ENCODE assay signal across 22 cellular contexts in genomic region chr19:41689993-41690800, GRCh38. TPM values are rescaled to one million over a fixed set of nuclear protein-coding genes. Genes with fewer than 3 reads are reported as not detected.
DNase-seq lines count a peak whose midpoint lies in the region; ATAC-seq and TF ChIP-seq lines count a peak whose summit lies in the region.
"Had no signal": no experiment of that assay in that cellular context is flagged by ENCODE, and none has a peak within 500 bp of the region (broad histone marks: within the 10 kb centered on the region; RNA-seq: fewer than 3 reads in every experiment).

No MANE protein-coding gene starts in this region.

- no peak overlapping the region for H3K4me2 ChIP-seq in HCT116 (ENCODE audit: low read length)

- no peaks in the 10 kb centered on the region for H3K79me2 ChIP-seq in HCT116 (ENCODE audit: insufficient read depth, low read length)

- TF ChIP-seq RAD21 in HCT116 (IDR thresholded peaks at IDR 0.05; ENCODE audit: low read depth) = no peak

- peaks cover 0 to 4% of the 10 kb centered on the region in 2 donors for H3K27me3 ChIP-seq in breast epithelium
- peaks cover 48% of the 10 kb centered on the region for H3K27me3 ChIP-seq in HCT116 (ENCODE audit: insufficient read depth, low read length)
- H3K27me3 ChIP-seq in esophagus muscularis mucosa = peaks cover 0 to 69% (median 0%) of the 10 kb centered on the region in 4 donors

- H3K9me3 ChIP-seq in breast epithelium = peaks cover 10 to 11% of the 10 kb centered on the region in 2 donors
- no peaks in the 10 kb centered on the region for H3K9me3 ChIP-seq in HCT116 (ENCODE audit: control insufficient read depth in 1 of 2, insufficient read depth in 1 of 2, low read depth in 1 of 2, low read length in 2 of 2)
- peaks cover 0 to 33% (median 7%) of the 10 kb centered on the region in 4 donors for H3K9me3 ChIP-seq in esophagus muscularis mucosa
- H3K9me3 ChIP-seq: SJCRH30 had no signal

- no peaks in the 10 kb centered on the region for H4K20me1 ChIP-seq in HCT116 (ENCODE audit: insufficient read depth)

- TF ChIP-seq EP300 in esophagus muscularis mucosa (IDR thresholded peaks at IDR 0.05) = no peak

- peaks cover 56% of the 10 kb centered on the region for H3K27me3 Mint-ChIP-seq in MCF 10A (ENCODE audit: insufficient read depth, unreplicated experiment)
- H3K27me3 Mint-ChIP-seq in activated naive CD4-positive, alpha-beta T cell treated with anti-CD3 and anti-CD28 coated beads for 36 hours (ENCODE audit: low read depth) = peaks cover 22% of the 10 kb centered on the region

- TF ChIP-seq POLR2A in breast epithelium (IDR thresholded peaks at IDR 0.05) = no peak
- TF ChIP-seq POLR2A in HCT116 (IDR thresholded peaks at IDR 0.05; ENCODE audit: borderline replicate concordance, extremely low read depth, insufficient read depth, insufficient read length) = no peak
- TF ChIP-seq POLR2A in esophagus muscularis mucosa (IDR thresholded peaks at IDR 0.05; ENCODE audit: low read depth) = no peak

- H3K36me3 ChIP-seq in breast epithelium = no peaks in the 10 kb centered on the region
- no peaks in the 10 kb centered on the region for H3K36me3 ChIP-seq in HCT116 (ENCODE audit: control insufficient read depth in 1 of 2, insufficient read depth in 2 of 2, low read length in 2 of 2)
- no peaks in the 10 kb centered on the region for H3K36me3 ChIP-seq in esophagus muscularis mucosa
- H3K36me3 ChIP-seq: SJCRH30 had no signal

- H3K4me1 ChIP-seq in breast epithelium (no peaks in the 10 kb centered on the region), HCT116 (ENCODE audit: control insufficient read depth in 1 of 2, insufficient read depth in 2 of 2, low read length in 2 of 2) (peaks cover 0 to 5% of the 10 kb centered on the region in 2 experiments; a peak in 1 of 4 replicates), esophagus muscularis mucosa (no peaks in the 10 kb centered on the region)
- H3K4me1 ChIP-seq: SJCRH30 had no signal

- H3K27ac Mint-ChIP-seq in MCF 10A (ENCODE audit: low read depth, unreplicated experiment) = no peak overlapping the region
- no peak overlapping the region for H3K27ac Mint-ChIP-seq in activated naive CD4-positive, alpha-beta T cell treated with anti-CD3 and anti-CD28 coated beads for 36 hours

- no peaks in the 10 kb centered on the region for H3K4me1 Mint-ChIP-seq in MCF 10A (ENCODE audit: insufficient read depth, unreplicated experiment)
- no peaks in the 10 kb centered on the region for H3K4me1 Mint-ChIP-seq in activated naive CD4-positive, alpha-beta T cell treated with anti-CD3 and anti-CD28 coated beads for 36 hours (ENCODE audit: low read depth)

- H3K27ac ChIP-seq in breast epithelium (no peak overlapping the region), HCT116 (ENCODE audit: low read depth, low read length) (no peak overlapping the region), esophagus muscularis mucosa (replicated peaks in 1 of 4) (no peak overlapping the region)
- H3K27ac ChIP-seq: HL-60, SJCRH30 had no signal

- BruUV-seq in MCF 10A (replicated peaks; lab: Mats Ljungman, UMichigan) (no TSS peak), HCT116 (replicated peaks; lab: Mats Ljungman, UMichigan) (no TSS peak)

- DNase-seq in MCF 10A (ENCODE audit: unreplicated experiment) (no peak), breast epithelium (ENCODE audit: low spot score in 2 of 2) (no peak), HCT116 (ENCODE audit: low read depth, low spot score) (no peak), esophagus muscularis mucosa (ENCODE audit: extremely low spot score) (peak; percentile 89), ureter (ENCODE audit: low spot score) (peak; percentile 33), midbrain (lab: John Stamatoyannopoulos, UW) (no peak), cerebellum (ENCODE audit: low spot score) (no peak)
- no peak for DNase-seq in activated naive CD4-positive, alpha-beta T cell treated with anti-CD3 and anti-CD28 coated beads for 36 hours
- DNase-seq: 8988T, DMS79 treated with DMSO at 0.1 percent for 48 hours, GOT3, HCEC 1CT, KBM-7, NCI-H1105, NCI-H146, NCI-H2029 treated with DMSO at 0.1 percent for 48 hours, NCI-H226, NCI-H510A treated with DMSO at 0.1 percent for 48 hours, NCI-H774, SJCRH30 had no signal

- ATAC-seq in HCT116 = 0 out of 2 replicates have a peak, but pooled peaks have one; percentile 37

- RAD21 ChIA-PET in HCT116 (lab: Charles Lee; ENCODE audit: low non-redundant PET in 1 of 2, low total read pairs in 2 of 2, uncharacterized antibody in 2 of 2, unreplicated experiment in 2 of 2) = no interaction called here

- H3K9ac ChIP-seq in HCT116 (ENCODE audit: low read length) = no peak overlapping the region

- WGBS in esophagus muscularis mucosa = 48% methylated on average over 4 of the region's 4 CpGs

- CTCF ChIA-PET in MCF 10A (lab: Yijun Ruan, JAX) (interaction anchor here (0.6 to 2.9 kb wide), 4 partner anchors 12 to 49 kb away, joined by 3 to 29 read pairs (median 6); no protein-coding TSS in a partner anchor), HCT116 (lab: Charles Lee) (interaction anchor here (0.8 to 5.6 kb wide), 5 partner anchors 11 to 90 kb away, joined by 3 to 37 read pairs (median 11); no protein-coding TSS in a partner anchor)
- CTCF ChIA-PET in activated naive CD4-positive, alpha-beta T cell treated with anti-CD3 and anti-CD28 coated beads for 36 hours (lab: Charles Lee) = interaction anchor here (1.0 to 4.3 kb wide), 7 partner anchors 8 to 144 kb away, joined by 3 to 48 read pairs (median 8); no protein-coding TSS in a partner anchor

- H3K9me2 ChIP-seq in HCT116 (ENCODE audit: insufficient read depth) = no peaks in the 10 kb centered on the region

- H3K4me3 ChIP-seq in breast epithelium (no peak overlapping the region), HCT116 (replicated peaks in 1 of 2; ENCODE audit: low read depth in 1 of 2, low read length in 2 of 2) (no peak overlapping the region), esophagus muscularis mucosa (no peak overlapping the region)
- H3K4me3 ChIP-seq: SJCRH30 had no signal

- H3K9me3 Mint-ChIP-seq in MCF 10A (ENCODE audit: unreplicated experiment) = no peaks in the 10 kb centered on the region
- peaks cover 8% of the 10 kb centered on the region for H3K9me3 Mint-ChIP-seq in activated naive CD4-positive, alpha-beta T cell treated with anti-CD3 and anti-CD28 coated beads for 36 hours

- no peak overlapping the region for H2AFZ ChIP-seq in HCT116 (ENCODE audit: low read depth, low read length, poor library complexity, severe bottlenecking)

- TF ChIP-seq CTCF in MCF 10A (IDR thresholded peaks at IDR 0.05; ENCODE audit: unreplicated experiment) (peak; percentile 16), breast epithelium (IDR thresholded peaks at IDR 0.05) (no peak), HCT116 (IDR thresholded peaks at IDR 0.05 in 2 of 3, conservative IDR thresholded peaks at IDR 0.05 in 1 of 3; ENCODE audit: borderline replicate concordance in 1 of 3, insufficient read depth in 1 of 3, low read depth in 2 of 3, low read length in 2 of 3) (peak in 2 of 3 experiments; percentile 18 to 23; a peak in 2 of 6 replicates), esophagus muscularis mucosa (IDR thresholded peaks at IDR 0.05) (no peak)

- intact Hi-C loops in MCF 10A (cut with micrococcal nuclease) = loop anchor here (5.0 kb wide), 1 partner anchor 48 kb away; no protein-coding TSS in a partner anchor
- intact Hi-C loops in breast epithelium (cut with DNase I; ENCODE audit: low total_unique reads) = no loop called here
- intact Hi-C loops in HCT116 (cut with micrococcal nuclease) = loop anchor here (5.0 kb wide), 1 partner anchor 48 kb away; no protein-coding TSS in a partner anchor
- intact Hi-C loops in esophagus muscularis mucosa (cut with DNase I) = no loop called here
- intact Hi-C loops in activated naive CD4-positive, alpha-beta T cell treated with anti-CD3 and anti-CD28 coated beads for 36 hours (cut with micrococcal nuclease) = loop anchor here (5.0 kb wide), 1 partner anchor 48 kb away; no protein-coding TSS in a partner anchor

- no peak overlapping the region for H3K4me3 Mint-ChIP-seq in MCF 10A (ENCODE audit: unreplicated experiment)
- H3K4me3 Mint-ChIP-seq in activated naive CD4-positive, alpha-beta T cell treated with anti-CD3 and anti-CD28 coated beads for 36 hours = no peak overlapping the region

- POLR2A ChIA-PET in MCF 10A (lab: Yijun Ruan, JAX) = no interaction called here
- POLR2A ChIA-PET in HCT116 (lab: Charles Lee) = no interaction called here

- H3K36me3 Mint-ChIP-seq in MCF 10A (ENCODE audit: insufficient read depth, unreplicated experiment) = no peaks in the 10 kb centered on the region
- no peaks in the 10 kb centered on the region for H3K36me3 Mint-ChIP-seq in activated naive CD4-positive, alpha-beta T cell treated with anti-CD3 and anti-CD28 coated beads for 36 hours (ENCODE audit: low read depth)

TF ChIP-seq in HCT116, 20 proteins besides CTCF, POLR2A, EP300 and RAD21 (continues in another document):
- TF ChIP-seq JUND (IDR thresholded peaks at IDR 0.05) = no peak
- TF ChIP-seq FOSL1 (IDR thresholded peaks at IDR 0.05; ENCODE audit: low read depth) = no peak
- TF ChIP-seq YY1 (IDR thresholded peaks at IDR 0.05; ENCODE audit: extremely low read depth, insufficient replicate concordance, low read depth, low read length) = no peak
- no peak for TF ChIP-seq EGR1 (IDR thresholded peaks at IDR 0.05; ENCODE audit: low read depth)
- TF ChIP-seq TCF7L2 (IDR thresholded peaks at IDR 0.05; ENCODE audit: borderline replicate concordance, extremely low read depth, insufficient read depth, insufficient read length) = no peak
- TF ChIP-seq CEBPB (IDR thresholded peaks at IDR 0.05; ENCODE audit: low read depth) = no peak
- no peak for TF ChIP-seq EZH2phosphoT487 (IDR thresholded peaks at IDR 0.05; ENCODE audit: borderline replicate concordance)
- no peak for TF ChIP-seq CBX3 (IDR thresholded peaks at IDR 0.05; ENCODE audit: low read depth)
- no peak for TF ChIP-seq ATF3 (IDR thresholded peaks at IDR 0.05)

RNA-seq across cellular contexts. Expression of gene CEACAM7, which starts 2.1 kb away (rescaled TPM):
- total RNA-seq in MCF 10A (2022) (not detected in 2 replicates), breast epithelium (10 to 100 TPM in 1 of 3 donors, under 1 TPM in 1, not detected in 1; 0.15 to 25.2 TPM), HCT116 (2021; ENCODE audit: unreplicated experiment) (not detected), esophagus muscularis mucosa (1 to 10 TPM in 1 of 4 donors, under 1 TPM in 1, not detected in 2; 0.83 to 2.1 TPM), ureter (0.36 TPM), cerebellum (0.36 TPM)
- polyA plus RNA-seq in HCT116 (2012) = not detected in 2 replicates
- not detected for total RNA-seq in activated naive CD4-positive, alpha-beta T cell treated with anti-CD3 and anti-CD28 coated beads for 36 hours
- total RNA-seq: OCI-LY7, SJCRH30 had no signal

RNA-seq across cellular contexts. Expression of gene CEACAM5, which starts 18.2 kb away (rescaled TPM):
- total RNA-seq in MCF 10A (2022) = not detected in 2 replicates
- total RNA-seq in breast epithelium = 10 to 100 TPM in 1 of 3 donors, not detected in 2; 27.2 TPM
- 0.22 TPM for total RNA-seq in HCT116 (2021; ENCODE audit: unreplicated experiment)
- polyA plus RNA-seq in HCT116 (2012) = 0.03 TPM in 1 of 2 replicates, not detected in the other
- total RNA-seq in esophagus muscularis mucosa = 1 to 10 TPM in 1 of 4 donors, under 1 TPM in 1, not detected in 2; 0.83 to 2.2 TPM
- 0.36 TPM for total RNA-seq in ureter
- not detected for total RNA-seq in activated naive CD4-positive, alpha-beta T cell treated with anti-CD3 and anti-CD28 coated beads for 36 hours
- 0.45 TPM for total RNA-seq in cerebellum
- total RNA-seq: OCI-LY7, SJCRH30 had no signal

Comparison
In these comparisons a context has a peak if more than half of its experiments do, and no peak if none do; other contexts are left out.
1. CTCF ChIP-seq: peak in MCF 10A (single experiment) and HCT116 (2 of 3); none in breast epithelium (0 of 3) and esophagus muscularis mucosa (0 of 3).
2. intact Hi-C loops: an anchor here in MCF 10A (5.0 kb wide), HCT116 (5.0 kb wide) and activated naive CD4-positive, alpha-beta T cell treated with anti-CD3 and anti-CD28 coated beads for 36 hours (5.0 kb wide); none called in breast epithelium and esophagus muscularis mucosa.
3. DNase-seq: peak in esophagus muscularis mucosa (single experiment) and ureter (single experiment); none in MCF 10A (single experiment), breast epithelium (0 of 2), HCT116 (single experiment), midbrain (single experiment), activated naive CD4-positive, alpha-beta T cell treated with anti-CD3 and anti-CD28 coated beads for 36 hours (single experiment) and cerebellum (single experiment).